ENCODE assay signal across 1 cellular context in genomic region chr22:20061481-20061861, GRCh38.
TF ChIP-seq lines count a peak whose summit lies in the region.

No MANE protein-coding gene starts in this region.

TF ChIP-seq in K562, 482 proteins besides CTCF, POLR2A, EP300 and RAD21:
- no peak for TF ChIP-seq PTRF (tag; IDR thresholded peaks at IDR 0.05)
- TF ChIP-seq PRPF4 (IDR thresholded peaks at IDR 0.05; ENCODE audit: insufficient read depth, low read depth, low read length, poor library complexity, severe bottlenecking), result no peak
- no peak for TF ChIP-seq FUS (optimal IDR thresholded peaks at IDR 0.05; ENCODE audit: low read depth, low read length)
- no peak for TF ChIP-seq TAF15 (IDR thresholded peaks at IDR 0.05; ENCODE audit: low read depth, low read length)
- TF ChIP-seq ZNF354B (CRISPR knock-in tag; IDR thresholded peaks at IDR 0.05), result no peak
- no peak for TF ChIP-seq NEUROD1 (IDR thresholded peaks at IDR 0.05; ENCODE audit: borderline replicate concordance, low read depth, low read length, partially characterized antibody)
- TF ChIP-seq ATF4 (CRISPR knock-in tag; IDR thresholded peaks at IDR 0.05), result no peak
- 0 out of 2 replicates have a peak, but pooled peaks have one; percentile 70 for TF ChIP-seq CAMTA2 (CRISPR knock-in tag; conservative IDR thresholded peaks at IDR 0.05)
- 0 out of 2 replicates have a peak, but pooled peaks have one; percentile 46 for TF ChIP-seq ZNF408 (CRISPR knock-in tag; IDR thresholded peaks at IDR 0.05; ENCODE audit: low read depth)
- TF ChIP-seq RBBP5 (IDR thresholded peaks at IDR 0.05; ENCODE audit: borderline replicate concordance, insufficient read depth, low read length, poor library complexity, severe bottlenecking), result peak; percentile 19
- no peak for TF ChIP-seq ZFP91 (CRISPR knock-in tag; IDR thresholded peaks at IDR 0.05)
- TF ChIP-seq SLC30A9 (CRISPR knock-in tag; IDR thresholded peaks at IDR 0.05), result no peak
- TF ChIP-seq YBX1 (IDR thresholded peaks at IDR 0.05), result no peak
- TF ChIP-seq ZBTB1 (CRISPR knock-in tag; IDR thresholded peaks at IDR 0.05; ENCODE audit: borderline replicate concordance, low read depth), result no peak
- TF ChIP-seq RBM17 (IDR thresholded peaks at IDR 0.05; ENCODE audit: borderline replicate concordance, low read depth, low read length), result no peak
- no peak for TF ChIP-seq CLOCK (CRISPR knock-in tag; IDR thresholded peaks at IDR 0.05; ENCODE audit: borderline replicate concordance)
- no peak for TF ChIP-seq ZNF23 (CRISPR knock-in tag; IDR thresholded peaks at IDR 0.05)
- TF ChIP-seq TBL1XR1 (IDR thresholded peaks at IDR 0.05; ENCODE audit: low read length in 2 of 2), result peak in 1 of 2 experiments; percentile 31; a peak in 1 of 4 replicates
- no peak for TF ChIP-seq ZNF263 (CRISPR knock-in tag; IDR thresholded peaks at IDR 0.05; ENCODE audit: borderline replicate concordance)
- TF ChIP-seq EHMT2 (IDR thresholded peaks at IDR 0.05), result no peak
- 0 out of 2 replicates have a peak, but pooled peaks have one; percentile 6 for TF ChIP-seq ZNF764 (CRISPR knock-in tag; IDR thresholded peaks at IDR 0.05; ENCODE audit: low read depth)
- TF ChIP-seq NR4A1 (CRISPR knock-in tag; IDR thresholded peaks at IDR 0.05), result no peak
- no peak for TF ChIP-seq NR4A1 (tag; IDR thresholded peaks at IDR 0.05)
- TF ChIP-seq SMAD1 (IDR thresholded peaks at IDR 0.05; ENCODE audit: low read depth, low read length, partially characterized antibody), result no peak
- no peak for TF ChIP-seq SAP30 (IDR thresholded peaks at IDR 0.05; ENCODE audit: borderline replicate concordance, insufficient read depth, low read depth, low read length, poor library complexity, severe bottlenecking)
- no peak for TF ChIP-seq ZNF551 (CRISPR knock-in tag; IDR thresholded peaks at IDR 0.05)
- TF ChIP-seq MXI1 (IDR thresholded peaks at IDR 0.05; ENCODE audit: low read depth, low read length), result no peak
- no peak for TF ChIP-seq RFX1 (IDR thresholded peaks at IDR 0.05)
- no peak for TF ChIP-seq RERE (CRISPR knock-in tag; IDR thresholded peaks at IDR 0.05; ENCODE audit: borderline replicate concordance)
- 0 out of 2 replicates have a peak, but pooled peaks have one; percentile 5 for TF ChIP-seq PBX2 (CRISPR knock-in tag; IDR thresholded peaks at IDR 0.05; ENCODE audit: low read depth)
- no peak for TF ChIP-seq PBX2 (tag; conservative IDR thresholded peaks at IDR 0.05; ENCODE audit: low read depth)
- TF ChIP-seq CREB3 (tag; conservative IDR thresholded peaks at IDR 0.05; ENCODE audit: low read depth), result no peak
- no peak for TF ChIP-seq POU5F1 (IDR thresholded peaks at IDR 0.05; ENCODE audit: borderline replicate concordance, low read depth, low read length, partially characterized antibody)
- TF ChIP-seq WHSC1 (IDR thresholded peaks at IDR 0.05; ENCODE audit: low read length), result peak; percentile 37
- no peak for TF ChIP-seq REST (CRISPR knock-in tag; IDR thresholded peaks at IDR 0.05; ENCODE audit: low read depth)
- no peak for TF ChIP-seq SUPT5H (IDR thresholded peaks at IDR 0.05)
- TF ChIP-seq CCNT2 (IDR thresholded peaks at IDR 0.05; ENCODE audit: borderline replicate concordance, extremely low read depth, insufficient read length, low read depth, low read length), result peak; percentile 1
